ENCODE assay signal across 12 cellular contexts in genomic region chr19:35139618-35139943, GRCh38. TPM values are rescaled to one million over a fixed set of nuclear protein-coding genes. Genes with fewer than 3 reads are reported as not detected.
A peak's percentile ranks its signal among the peaks of the same experiment; 100 is the strongest.
DNase-seq lines count a peak whose midpoint lies in the region; ATAC-seq and TF ChIP-seq lines count a peak whose summit lies in the region.
"Had no signal": no experiment of that assay in that cellular context is flagged by ENCODE, and none has a peak within 500 bp of the region (broad histone marks: within the 10 kb centered on the region; RNA-seq: fewer than 3 reads in every experiment).

No MANE protein-coding gene starts in this region.

- H3K36me3 ChIP-seq in body of pancreas (replicated peaks in 1 of 2; ENCODE audit: insufficient read depth in 1 of 2, low read depth in 2 of 2) (no peaks in the 10 kb centered on the region), gastroesophageal sphincter (peaks cover 0 to 3% of the 10 kb centered on the region in 2 donors), neuron (ENCODE audit: insufficient read depth, low read length) (no peaks in the 10 kb centered on the region), HAP-1 (replicated peaks) (no peaks in the 10 kb centered on the region)

- 79 to 87% methylated on average over 10 to 15 of the region's 18 CpGs for WGBS in body of pancreas, 2 donors
- WGBS in gastroesophageal sphincter (ENCODE audit: low coverage in 1 of 2), 2 donors, result 0% methylated on average over 3 of the region's 18 CpGs; no CpG with 5 or more reads in 1 of the 2 donors

- no peak for TF ChIP-seq CTCF in body of pancreas (IDR thresholded peaks at IDR 0.05)
- TF ChIP-seq CTCF in gastroesophageal sphincter (IDR thresholded peaks at IDR 0.05), result peak in 2 of 4 experiments; percentile 2 to 23
- TF ChIP-seq CTCF in type B pancreatic cell (conservative IDR thresholded peaks at IDR 0.05), result no peak
- no peak for TF ChIP-seq CTCF in activated CD8-positive, alpha-beta T cell treated with anti-CD3 and anti-CD28 coated beads for 36 hours (IDR thresholded peaks at IDR 0.05)

- H3K36me3 Mint-ChIP-seq in type B pancreatic cell, result no peaks in the 10 kb centered on the region
- H3K36me3 Mint-ChIP-seq in activated CD8-positive, alpha-beta T cell treated with anti-CD3 and anti-CD28 coated beads for 36 hours (ENCODE audit: low read depth), result no peaks in the 10 kb centered on the region
- H3K36me3 Mint-ChIP-seq: activated naive CD8-positive, alpha-beta T cell treated with anti-CD3 and anti-CD28 coated beads for 36 hours; stimulated activated effector memory CD8-positive, alpha-beta T cell treated with anti-CD3 and anti-CD28 coated beads, Interleukin-12 subunit alpha, Interleukin-12 subunit beta, amount 100 ng/mL, for 72 hours had no signal

- CTCF ChIA-PET in activated CD8-positive, alpha-beta T cell treated with anti-CD3 and anti-CD28 coated beads for 36 hours (lab: Charles Lee), result no interaction called here

- TF ChIP-seq EP300 in gastroesophageal sphincter (IDR thresholded peaks at IDR 0.05), result no peak

- H3K4me3 ChIP-seq in body of pancreas (no peak overlapping the region), gastroesophageal sphincter (peak overlapping the region; percentile 24 to 57), neuron (ENCODE audit: low read length) (peak overlapping the region; percentile 2), HAP-1 (no peak overlapping the region)

- H2AFZ ChIP-seq in neuron (ENCODE audit: low read depth, low read length), result no peak overlapping the region

- POLR2A ChIA-PET in activated CD8-positive, alpha-beta T cell treated with anti-CD3 and anti-CD28 coated beads for 36 hours (lab: Charles Lee), result no interaction called here

- no peaks in the 10 kb centered on the region for H3K9me3 ChIP-seq in body of pancreas
- no peaks in the 10 kb centered on the region for H3K9me3 ChIP-seq in gastroesophageal sphincter
- no peaks in the 10 kb centered on the region for H3K9me3 ChIP-seq in neuron (ENCODE audit: low read length)
- H3K9me3 ChIP-seq in HAP-1, result no peaks in the 10 kb centered on the region

- H3K27ac ChIP-seq in body of pancreas, result peak overlapping the region; percentile 24 to 60 (median 31)
- H3K27ac ChIP-seq in gastroesophageal sphincter, result peak overlapping the region; percentile 49 to 92 (median 91)

- ATAC-seq in body of pancreas (no peak), gastroesophageal sphincter (no peak), HG02588 (IDR thresholded peaks at IDR 0.05; ENCODE audit: unreplicated experiment) (no peak)
- no peak for ATAC-seq in activated CD8-positive, alpha-beta T cell treated with anti-CD3 and anti-CD28 coated beads for 36 hours
- ATAC-seq: stimulated activated effector memory CD8-positive, alpha-beta T cell treated with anti-CD3 and anti-CD28 coated beads, Interleukin-12 subunit alpha, Interleukin-12 subunit beta, amount 100 ng/mL, for 72 hours had no signal

- H3K4me1 ChIP-seq in body of pancreas (peaks cover 46% of the 10 kb centered on the region), gastroesophageal sphincter (peaks cover 0 to 90% (median 21%) of the 10 kb centered on the region in 3 donors), neuron (ENCODE audit: insufficient read depth, low read length) (peaks cover 66% of the 10 kb centered on the region), HAP-1 (peaks cover 15% of the 10 kb centered on the region)

- intact Hi-C loops in body of pancreas (cut with DNase I), result loop anchor here (10.0 kb wide), 1 partner anchor 95 kb away; the partner anchor contains the start of gene HPN
- intact Hi-C loops in activated CD8-positive, alpha-beta T cell treated with anti-CD3 and anti-CD28 coated beads for 36 hours (cut with micrococcal nuclease), result no loop called here

- H3K27me3 Mint-ChIP-seq in type B pancreatic cell, result peaks cover 39% of the 10 kb centered on the region
- peaks cover 7% of the 10 kb centered on the region for H3K27me3 Mint-ChIP-seq in activated CD8-positive, alpha-beta T cell treated with anti-CD3 and anti-CD28 coated beads for 36 hours
- H3K27me3 Mint-ChIP-seq: activated naive CD8-positive, alpha-beta T cell treated with anti-CD3 and anti-CD28 coated beads for 36 hours had no signal

- peaks cover 42% of the 10 kb centered on the region for H3K4me1 Mint-ChIP-seq in type B pancreatic cell (ENCODE audit: unreplicated experiment)
- peaks cover 33% of the 10 kb centered on the region for H3K4me1 Mint-ChIP-seq in activated CD8-positive, alpha-beta T cell treated with anti-CD3 and anti-CD28 coated beads for 36 hours (ENCODE audit: low read depth)

- no peak for DNase-seq in body of pancreas
- DNase-seq in type B pancreatic cell (ENCODE audit: extremely low spot score, unreplicated experiment), result no peak
- DNase-seq in activated CD8-positive, alpha-beta T cell treated with anti-CD3 and anti-CD28 coated beads for 36 hours, result no peak
- no peak for DNase-seq in HAP-1 (ENCODE audit: low spot score in 2 of 2)
- DNase-seq: activated naive CD8-positive, alpha-beta T cell treated with anti-CD3 and anti-CD28 coated beads for 36 hours; NCI-H526; stimulated activated CD4-positive, alpha-beta T cell treated with anti-CD3 and anti-CD28 coated beads, Interleukin-1b, Interleukin-23, amount 100 ng/mL, for 48 hours had no signal

- no peaks in the 10 kb centered on the region for H3K9me3 Mint-ChIP-seq in type B pancreatic cell
- no peaks in the 10 kb centered on the region for H3K9me3 Mint-ChIP-seq in activated CD8-positive, alpha-beta T cell treated with anti-CD3 and anti-CD28 coated beads for 36 hours
- H3K9me3 Mint-ChIP-seq: activated naive CD8-positive, alpha-beta T cell treated with anti-CD3 and anti-CD28 coated beads for 36 hours; stimulated activated effector memory CD8-positive, alpha-beta T cell treated with anti-CD3 and anti-CD28 coated beads, Interleukin-12 subunit alpha, Interleukin-12 subunit beta, amount 100 ng/mL, for 72 hours had no signal

- in situ Hi-C loops in HAP-1 (cut with MboI; ENCODE audit: low sequenced_read_pairs), result loop anchor here (5.0 kb wide), 1 partner anchor 77 kb away; no protein-coding TSS in a partner anchor

- H3K27me3 ChIP-seq in body of pancreas (no peaks in the 10 kb centered on the region), gastroesophageal sphincter (peaks cover 44% of the 10 kb centered on the region), neuron (ENCODE audit: insufficient read depth, low read length) (no peaks in the 10 kb centered on the region), HAP-1 (ENCODE audit: low read depth) (peaks cover 6% of the 10 kb centered on the region)

- H3K27ac Mint-ChIP-seq in type B pancreatic cell, result peak overlapping the region; percentile 66
- H3K27ac Mint-ChIP-seq in activated CD8-positive, alpha-beta T cell treated with anti-CD3 and anti-CD28 coated beads for 36 hours, result no peak overlapping the region
- H3K27ac Mint-ChIP-seq: activated naive CD8-positive, alpha-beta T cell treated with anti-CD3 and anti-CD28 coated beads for 36 hours; stimulated activated effector memory CD8-positive, alpha-beta T cell treated with anti-CD3 and anti-CD28 coated beads, Interleukin-12 subunit alpha, Interleukin-12 subunit beta, amount 100 ng/mL, for 72 hours had no signal

- peak overlapping the region; percentile 74 for H3K4me3 Mint-ChIP-seq in type B pancreatic cell
- no peak overlapping the region for H3K4me3 Mint-ChIP-seq in activated CD8-positive, alpha-beta T cell treated with anti-CD3 and anti-CD28 coated beads for 36 hours
- H3K4me3 Mint-ChIP-seq: activated naive CD8-positive, alpha-beta T cell treated with anti-CD3 and anti-CD28 coated beads for 36 hours; stimulated activated effector memory CD8-positive, alpha-beta T cell treated with anti-CD3 and anti-CD28 coated beads, Interleukin-12 subunit alpha, Interleukin-12 subunit beta, amount 100 ng/mL, for 72 hours had no signal

- no peak for TF ChIP-seq POLR2A in body of pancreas (IDR thresholded peaks at IDR 0.05)
- TF ChIP-seq POLR2A in gastroesophageal sphincter (IDR thresholded peaks at IDR 0.05), result no peak

RNA-seq across cellular contexts. Expression of gene FXYD1, which starts 1.0 kb away (rescaled TPM):
- 1 to 10 TPM; 1.6 to 9.1 TPM for total RNA-seq in body of pancreas
- 100 to 1,000 TPM in 1 of 4 donors, 10 to 100 TPM in 3; 42.8 to 140 (median 52.7) TPM for total RNA-seq in gastroesophageal sphincter
- total RNA-seq in type B pancreatic cell (ENCODE audit: low replicate concordance), result 2.0 and 5.3 TPM in 2 replicates
- total RNA-seq in activated CD8-positive, alpha-beta T cell treated with anti-CD3 and anti-CD28 coated beads for 36 hours, result 1 to 10 TPM in 1 of 2 experiments, not detected in 1; 1.9 TPM
- total RNA-seq: activated CD8-positive, alpha-beta memory T cell treated with anti-CD3 and anti-CD28 coated beads for 36 hours had no signal

RNA-seq across cellular contexts. Expression of gene FXYD7, which starts 3.5 kb away (rescaled TPM):
- total RNA-seq in body of pancreas, result 1 to 10 TPM in 1 of 2 donors, under 1 TPM in 1; 0.52 to 1.3 TPM
- total RNA-seq in gastroesophageal sphincter, result not detected
- 1.5 TPM in 1 of 2 replicates, not detected in the other for total RNA-seq in type B pancreatic cell (ENCODE audit: low replicate concordance)
- total RNA-seq in activated CD8-positive, alpha-beta T cell treated with anti-CD3 and anti-CD28 coated beads for 36 hours, result under 1 TPM in 1 of 2 experiments, not detected in 1; 0.38 TPM
- total RNA-seq: activated CD8-positive, alpha-beta memory T cell treated with anti-CD3 and anti-CD28 coated beads for 36 hours had no signal

RNA-seq across cellular contexts. Expression of gene LGI4, which starts 4.7 kb away (rescaled TPM):
- 1 to 10 TPM; 1.6 to 3.9 TPM for total RNA-seq in body of pancreas
- 10 to 100 TPM; 24.8 to 47.9 (median 36.2) TPM for total RNA-seq in gastroesophageal sphincter
- total RNA-seq in type B pancreatic cell (ENCODE audit: low replicate concordance), result 0.21 and 2.2 TPM in 2 replicates
- under 1 TPM; 0.25 to 0.27 TPM for total RNA-seq in activated CD8-positive, alpha-beta T cell treated with anti-CD3 and anti-CD28 coated beads for 36 hours
- total RNA-seq: activated CD8-positive, alpha-beta memory T cell treated with anti-CD3 and anti-CD28 coated beads for 36 hours; activated naive CD8-positive, alpha-beta T cell treated with anti-CD3 and anti-CD28 coated beads for 36 hours had no signal

RNA-seq across cellular contexts. Expression of gene FXYD5, which starts 15.0 kb away (rescaled TPM):
- 10 to 100 TPM; 11.5 to 17.1 TPM for total RNA-seq in body of pancreas
- total RNA-seq in gastroesophageal sphincter, result 10 to 100 TPM; 18.8 to 42.5 (median 33.0) TPM
- total RNA-seq in type B pancreatic cell (ENCODE audit: low replicate concordance), result 24.2 and 92.8 TPM in 2 replicates
- total RNA-seq in activated CD8-positive, alpha-beta T cell treated with anti-CD3 and anti-CD28 coated beads for 36 hours, result 100 to 1,000 TPM; 225 to 241 TPM

RNA-seq across cellular contexts. Expression of gene FXYD3, which starts 24.0 kb away (rescaled TPM):
- total RNA-seq in body of pancreas (10 to 100 TPM; 13.5 to 51.6 TPM), gastroesophageal sphincter (10 to 100 TPM in 1 of 4 donors, 1 to 10 TPM in 3; 1.2 to 38.8 (median 4.2) TPM), type B pancreatic cell (ENCODE audit: low replicate concordance) (77.5 and 157 TPM in 2 replicates)
- total RNA-seq in activated CD8-positive, alpha-beta T cell treated with anti-CD3 and anti-CD28 coated beads for 36 hours, result not detected
- total RNA-seq: activated CD8-positive, alpha-beta memory T cell treated with anti-CD3 and anti-CD28 coated beads for 36 hours; activated naive CD8-positive, alpha-beta T cell treated with anti-CD3 and anti-CD28 coated beads for 36 hours had no signal

Comparison
In these comparisons a context has a peak if more than half of its experiments do, and no peak if none do; other contexts are left out.
1. H3K4me3 ChIP-seq: peak in gastroesophageal sphincter (2 of 2) and neuron (single experiment); none in body of pancreas (0 of 2) and HAP-1 (single experiment).